1 cellular context compared by ENCODE assay signal in genomic region chr10:75431180-75432111, GRCh38.
A peak's percentile ranks its signal among the peaks of the same experiment; 100 is the strongest.
TF ChIP-seq lines count a peak whose summit lies in the region.

LRMDA (plus strand) TSS chr10:75431624.

TF ChIP-seq in WTC11, 78 proteins besides CTCF, POLR2A, EP300 and RAD21 (continued from another document):
- TF ChIP-seq USF2 (CRISPR knock-in tag; IDR thresholded peaks at IDR 0.05) = peak; percentile 81
TF ChIP-seq in WTC11: peak in this region for 11.
